14 cellular contexts compared by ENCODE assay signal in the genomic region with DNA sequence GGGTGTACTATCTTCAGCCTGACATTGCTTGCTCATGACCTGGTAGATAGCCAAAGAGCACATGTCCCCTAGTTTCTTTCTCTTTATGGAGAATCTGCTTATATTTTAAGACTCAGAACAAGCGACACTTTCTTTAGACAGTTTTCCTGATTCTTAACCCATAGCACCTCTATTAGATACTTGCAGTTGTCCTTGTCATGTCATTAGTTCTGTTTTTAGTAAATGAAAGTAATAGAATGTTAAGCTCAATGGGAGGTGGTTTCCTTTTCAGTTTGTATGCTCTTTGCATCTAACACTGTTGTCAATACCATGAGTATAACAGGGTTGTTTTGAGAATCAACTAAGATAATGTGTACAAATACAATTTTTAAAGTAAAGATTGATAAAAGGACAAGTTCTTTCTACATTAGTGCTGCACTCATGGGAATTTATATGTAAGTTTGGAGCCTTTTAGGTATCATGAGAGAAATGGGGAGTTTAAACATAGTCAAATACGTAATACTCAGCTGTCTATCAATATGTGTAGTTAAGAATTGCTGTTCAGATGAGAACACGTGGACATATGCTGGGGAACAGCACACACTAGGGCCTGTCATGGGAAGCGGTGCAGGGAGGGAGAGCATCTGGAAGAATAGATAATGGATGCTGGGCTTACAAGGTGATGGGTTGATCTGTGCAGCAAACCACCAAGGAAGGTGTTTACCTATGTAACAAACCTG.
DNase-seq lines count a peak whose midpoint lies in the region; ATAC-seq lines count a peak whose summit lies in the region.
"Had no signal": no experiment of that assay in that cellular context is flagged by ENCODE, and none has a peak within 500 bp of the region (broad histone marks: within the 10 kb centered on the region; RNA-seq: fewer than 3 reads in every experiment).

No MANE protein-coding gene starts in this region.

- no peak overlapping the region for H3K27ac Mint-ChIP-seq in stimulated activated memory B cell treated with anti-CD40 and anti-IgM and Interleukin-4, amounts not matched to agents 10 μg/mL and 1 μg/mL and 100 μg/mL, for 72 hours
- H3K27ac Mint-ChIP-seq: B cell, memory B cell had no signal

- no peaks in the 10 kb centered on the region for H3K36me3 Mint-ChIP-seq in stimulated activated memory B cell treated with anti-CD40 and anti-IgM and Interleukin-4, amounts not matched to agents 10 μg/mL and 1 μg/mL and 100 μg/mL, for 72 hours
- H3K36me3 Mint-ChIP-seq: memory B cell had no signal

- no peaks in the 10 kb centered on the region for H3K27me3 Mint-ChIP-seq in stimulated activated memory B cell treated with anti-CD40 and anti-IgM and Interleukin-4, amounts not matched to agents 10 μg/mL and 1 μg/mL and 100 μg/mL, for 72 hours
- H3K27me3 Mint-ChIP-seq: B cell had no signal

- H3K4me3 Mint-ChIP-seq in stimulated activated memory B cell treated with anti-CD40 and anti-IgM and Interleukin-4, amounts not matched to agents 10 μg/mL and 1 μg/mL and 100 μg/mL, for 72 hours = no peak overlapping the region
- H3K4me3 Mint-ChIP-seq: B cell, memory B cell had no signal

- DNase-seq in NCI-H82 (lab: John Stamatoyannopoulos, UW) = no peak
- DNase-seq in COR-L47 (lab: John Stamatoyannopoulos, UW) = no peak
- DNase-seq in DMS114 treated with DMSO at 0.1 percent for 48 hours (lab: John Stamatoyannopoulos, UW; ENCODE audit: unreplicated experiment) = no peak
- DNase-seq: activated CD4-positive, CD25-positive, alpha-beta regulatory T cell; hippocampal formation; NCI-H69; ovary had no signal

- H3K9me3 Mint-ChIP-seq in stimulated activated memory B cell treated with anti-CD40 and anti-IgM and Interleukin-4, amounts not matched to agents 10 μg/mL and 1 μg/mL and 100 μg/mL, for 72 hours = no peaks in the 10 kb centered on the region
- H3K9me3 Mint-ChIP-seq: memory B cell had no signal

- H3K4me1 Mint-ChIP-seq in stimulated activated memory B cell treated with anti-CD40 and anti-IgM and Interleukin-4, amounts not matched to agents 10 μg/mL and 1 μg/mL and 100 μg/mL, for 72 hours = no peaks in the 10 kb centered on the region
- H3K4me1 Mint-ChIP-seq: B cell had no signal

- ATAC-seq in GM18499 (IDR thresholded peaks at IDR 0.05; ENCODE audit: insufficient read depth, unreplicated experiment) = peak; percentile 100
- peak; percentile 96 for ATAC-seq in GM19438 (IDR thresholded peaks at IDR 0.05; ENCODE audit: low read depth, unreplicated experiment)
- ATAC-seq in HG02763 (IDR thresholded peaks at IDR 0.05; ENCODE audit: unreplicated experiment) = peak; percentile 95
- peak; percentile 99 for ATAC-seq in HG03432 (IDR thresholded peaks at IDR 0.05; ENCODE audit: unreplicated experiment)
- no peak for ATAC-seq in stimulated activated memory B cell treated with anti-CD40 and anti-IgM and Interleukin-4, amounts not matched to agents 10 μg/mL and 1 μg/mL and 100 μg/mL, for 72 hours
